ENCODE assay signal across 6 cellular contexts in the genomic region with DNA sequence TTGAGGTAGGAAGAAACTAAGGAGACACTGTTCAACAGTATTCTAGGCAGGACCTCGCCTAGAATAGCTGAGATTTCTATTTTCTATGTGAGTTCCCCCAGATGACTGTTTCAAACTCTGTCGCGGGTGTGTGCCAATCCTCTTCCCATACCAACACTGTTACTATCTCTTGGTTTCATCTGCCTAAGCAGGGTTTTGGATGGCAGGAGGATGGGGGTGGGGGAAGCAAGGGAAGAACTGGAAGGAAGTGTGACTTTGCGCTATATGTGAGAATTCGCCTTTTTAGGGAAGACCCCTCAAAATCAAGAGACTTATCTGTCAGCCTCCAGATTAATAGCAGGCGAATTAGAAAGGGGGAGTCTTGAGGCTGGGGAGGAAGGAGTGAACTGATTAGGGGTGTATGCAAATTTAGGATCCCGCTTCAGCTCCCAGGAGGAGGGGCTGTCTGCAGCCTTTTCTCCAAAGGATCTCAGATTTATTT. TPM values are rescaled to one million over a fixed set of nuclear protein-coding genes. Genes with fewer than 3 reads are reported as not detected.
DNase-seq lines count a peak whose midpoint lies in the region; ATAC-seq and TF ChIP-seq lines count a peak whose summit lies in the region.

No MANE protein-coding gene starts in this region.

- WGBS in smooth muscle cell (ENCODE audit: low lambda C conversion rate) = 8% methylated on average over 7 of the region's 7 CpGs

- H3K9ac ChIP-seq in smooth muscle cell (ENCODE audit: low read depth) = peak overlapping the region; percentile 92

- peak; percentile 64 for DNase-seq in NCI-H460 (ENCODE audit: extremely low read depth, low read depth)
- no peak for DNase-seq in epithelial cell of proximal tubule (ENCODE audit: low read depth)
- no peak for DNase-seq in smooth muscle cell (lab: John Stamatoyannopoulos, UW; ENCODE audit: unreplicated experiment)

- TF ChIP-seq CTCF in epithelial cell of proximal tubule (conservative IDR thresholded peaks at IDR 0.05; ENCODE audit: low read depth, low read length) = no peak
- no peak for TF ChIP-seq CTCF in smooth muscle cell (IDR thresholded peaks at IDR 0.05; ENCODE audit: borderline replicate concordance, insufficient read depth, poor library complexity, severe bottlenecking)

- peaks cover 18% of the 10 kb centered on the region for H3K4me1 ChIP-seq in smooth muscle cell (ENCODE audit: low read depth)

- ATAC-seq in GM19023 (IDR thresholded peaks at IDR 0.05; ENCODE audit: unreplicated experiment) = no peak
- ATAC-seq in HG02571 (IDR thresholded peaks at IDR 0.05; ENCODE audit: unreplicated experiment) = no peak

- H3F3A ChIP-seq in smooth muscle cell (ENCODE audit: low read depth) = peaks cover 16% of the 10 kb centered on the region

- H3K36me3 ChIP-seq in smooth muscle cell (ENCODE audit: low read depth) = no peaks in the 10 kb centered on the region

- H3K27ac ChIP-seq in smooth muscle cell (ENCODE audit: low read depth) = peak overlapping the region; percentile 98

- H4K20me1 ChIP-seq in smooth muscle cell (ENCODE audit: low read depth) = peaks cover 10% of the 10 kb centered on the region

- H2AFZ ChIP-seq in smooth muscle cell (ENCODE audit: low read depth) = peak overlapping the region; percentile 75

- peaks cover 42% of the 10 kb centered on the region for H3K79me2 ChIP-seq in smooth muscle cell (ENCODE audit: low read depth)

- no peaks in the 10 kb centered on the region for H3K27me3 ChIP-seq in smooth muscle cell (ENCODE audit: low read depth)

- H3K4me2 ChIP-seq in smooth muscle cell = peak overlapping the region; percentile 97

- no peaks in the 10 kb centered on the region for H3K9me3 ChIP-seq in smooth muscle cell (replicated peaks; ENCODE audit: low read depth)

- H3K4me3 ChIP-seq in GM08714 (ENCODE audit: low read length) (peak overlapping the region; percentile 97), epithelial cell of proximal tubule (ENCODE audit: low read depth, low read length) (peak overlapping the region; percentile 66), smooth muscle cell (peak overlapping the region; percentile 55)

RNA-seq across cellular contexts. Expression of a gene that starts 0.5 kb away (rescaled TPM):
- total RNA-seq in NCI-H460 (2014; rRNA removed; shearing (Covaris generic)) = 59.3 and 62.0 TPM in 2 replicates
- 43.5 and 58.5 TPM in 2 replicates for polyA plus RNA-seq in NCI-H460 (2014; cell fraction: nucleus; rRNA removed)
- total RNA-seq in epithelial cell of proximal tubule = 42.4 and 56.7 TPM in 2 replicates
- 32.1 and 40.2 TPM in 2 replicates for total RNA-seq in smooth muscle cell
- 103 TPM in 2 replicates for polyA plus RNA-seq in smooth muscle cell

RNA-seq across cellular contexts. Expression of a gene that starts 3.5 kb away (rescaled TPM):
- 74.5 and 76.3 TPM in 2 replicates for total RNA-seq in NCI-H460 (2014; rRNA removed; shearing (Covaris generic))
- polyA plus RNA-seq in NCI-H460 (2014; cell fraction: nucleus; rRNA removed) = 25.9 and 35.2 TPM in 2 replicates
- total RNA-seq in epithelial cell of proximal tubule = 58.5 and 75.8 TPM in 2 replicates
- 42.3 and 51.8 TPM in 2 replicates for total RNA-seq in smooth muscle cell
- polyA plus RNA-seq in smooth muscle cell = 52.0 and 66.3 TPM in 2 replicates

RNA-seq across cellular contexts. Expression of a gene that starts 53.4 kb away (rescaled TPM):
- total RNA-seq in NCI-H460 (2014; rRNA removed; shearing (Covaris generic)) = 6.3 and 8.9 TPM in 2 replicates
- polyA plus RNA-seq in NCI-H460 (2014; cell fraction: nucleus; rRNA removed) = 1.7 and 2.7 TPM in 2 replicates
- total RNA-seq in epithelial cell of proximal tubule (7.3 and 13.5 TPM in 2 replicates), smooth muscle cell (48.7 and 65.3 TPM in 2 replicates)
- polyA plus RNA-seq in smooth muscle cell = 51.6 and 52.6 TPM in 2 replicates

RNA-seq across cellular contexts. Expression of a gene that starts 55.3 kb away (rescaled TPM):
- 40.0 and 44.6 TPM in 2 replicates for total RNA-seq in NCI-H460 (2014; rRNA removed; shearing (Covaris generic))
- polyA plus RNA-seq in NCI-H460 (2014; cell fraction: nucleus; rRNA removed) = 67.3 and 74.8 TPM in 2 replicates
- 38.2 and 42.9 TPM in 2 replicates for total RNA-seq in epithelial cell of proximal tubule
- total RNA-seq in smooth muscle cell = 25.2 and 35.1 TPM in 2 replicates
- polyA plus RNA-seq in smooth muscle cell = 36.1 and 39.9 TPM in 2 replicates
